27 cellular contexts compared by ENCODE assay signal in the genomic region with DNA sequence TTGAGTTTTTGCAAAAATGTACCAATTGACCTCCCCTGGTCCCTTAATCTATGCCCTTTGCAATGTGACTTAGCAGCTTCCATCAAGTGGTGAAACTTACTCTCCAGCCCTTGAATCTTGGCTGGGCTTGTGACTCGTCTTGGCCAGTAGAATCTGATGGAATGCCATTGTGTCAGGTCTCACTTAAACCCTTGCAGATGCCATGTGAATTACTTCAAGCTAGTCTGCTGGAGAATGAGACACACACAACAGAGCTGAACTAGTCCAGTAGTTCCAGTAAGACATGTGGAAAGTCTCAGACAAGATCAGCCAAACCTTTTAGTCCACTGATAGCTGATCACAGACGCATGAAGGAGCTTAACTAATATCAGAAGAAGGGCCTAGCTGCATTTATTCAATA.
"Had no signal": no experiment of that assay in that cellular context is flagged by ENCODE, and none has a peak within 500 bp of the region (broad histone marks: within the 10 kb centered on the region; RNA-seq: fewer than 3 reads in every experiment).

No MANE protein-coding gene starts in this region.

- H3K4me3 Mint-ChIP-seq: activated CD8-positive, alpha-beta T cell treated with anti-CD3 and anti-CD28 coated beads, Interleukin-2, amount 10 ng/mL, durations not matched to agents 7 days and 5 days; activated naive CD8-positive, alpha-beta T cell; central memory CD8-positive, alpha-beta T cell; effector memory CD8-positive, alpha-beta T cell; immature natural killer cell; nephron; stimulated activated memory B cell treated with anti-CD40 and anti-IgM and Interleukin-4, amounts not matched to agents 10 μg/mL and 1 μg/mL and 100 μg/mL, for 72 hours had no signal

- H3K27me3 ChIP-seq: adrenal gland, ascending aorta, dorsolateral prefrontal cortex, esophagus muscularis mucosa, foreskin keratinocyte, hepatocyte, neutrophil, pancreas, right lobe of liver, testis, uterus had no signal

- ATAC-seq: activated CD8-positive, alpha-beta T cell treated with anti-CD3 and anti-CD28 coated beads, Interleukin-2, amount 10 ng/mL, durations not matched to agents 7 days and 5 days; effector memory CD8-positive, alpha-beta T cell; foreskin keratinocyte; pancreas; psoas muscle; right lobe of liver; stimulated activated memory B cell treated with anti-CD40 and anti-IgM and Interleukin-4, amounts not matched to agents 10 μg/mL and 1 μg/mL and 100 μg/mL, for 72 hours had no signal

- H3K36me3 ChIP-seq: adrenal gland, ascending aorta, esophagus muscularis mucosa, neutrophil, pancreas, right lobe of liver, uterus had no signal

- H3K27ac ChIP-seq: adrenal gland, ascending aorta, dorsolateral prefrontal cortex, esophagus muscularis mucosa, foreskin keratinocyte, hepatocyte, neutrophil, pancreas, psoas muscle, right lobe of liver, testis, uterus had no signal

- H3K27me3 Mint-ChIP-seq: activated naive CD8-positive, alpha-beta T cell; central memory CD8-positive, alpha-beta T cell; effector memory CD8-positive, alpha-beta T cell; stimulated activated memory B cell treated with anti-CD40 and anti-IgM and Interleukin-4, amounts not matched to agents 10 μg/mL and 1 μg/mL and 100 μg/mL, for 72 hours had no signal

- H3K4me1 ChIP-seq: adrenal gland, ascending aorta, esophagus muscularis mucosa, foreskin keratinocyte, pancreas, psoas muscle, right lobe of liver, testis, uterus had no signal

- DNase-seq: activated CD4-positive, alpha-beta T cell treated with anti-CD3 and anti-CD28 coated beads for 1 hour; activated CD4-positive, alpha-beta T cell treated with anti-CD3 and anti-CD28 coated beads, Interleukin-2, amount 50 U/mL, for 1 hour; activated CD8-positive, alpha-beta T cell treated with anti-CD3 and anti-CD28 coated beads, Interleukin-2, amount 10 ng/mL, durations not matched to agents 7 days and 5 days; adrenal gland; dorsolateral prefrontal cortex; effector memory CD8-positive, alpha-beta T cell; immature natural killer cell; midbrain; pancreas; psoas muscle; right lobe of liver; small intestine; stimulated activated CD4-positive, alpha-beta T cell treated with anti-CD3 and anti-CD28 coated beads, Interleukin-15, amount 100 ng/mL, for 24 hours; T-helper 1 cell; testis; trophoblast cell; uterus had no signal

- H3K9me3 ChIP-seq: adrenal gland, ascending aorta, esophagus muscularis mucosa, neutrophil, pancreas, psoas muscle, right lobe of liver, testis, uterus had no signal

- H3K4me2 ChIP-seq: hepatocyte had no signal

- H3K4me3 ChIP-seq: adrenal gland, ascending aorta, dorsolateral prefrontal cortex, esophagus muscularis mucosa, hepatocyte, lung, pancreas, psoas muscle, right lobe of liver, testis, uterus had no signal

- H3K9me3 Mint-ChIP-seq: central memory CD8-positive, alpha-beta T cell; nephron; stimulated activated memory B cell treated with anti-CD40 and anti-IgM and Interleukin-4, amounts not matched to agents 10 μg/mL and 1 μg/mL and 100 μg/mL, for 72 hours had no signal

- H3K36me3 Mint-ChIP-seq: activated naive CD8-positive, alpha-beta T cell; immature natural killer cell; stimulated activated memory B cell treated with anti-CD40 and anti-IgM and Interleukin-4, amounts not matched to agents 10 μg/mL and 1 μg/mL and 100 μg/mL, for 72 hours had no signal

- H3K4me1 Mint-ChIP-seq: central memory CD8-positive, alpha-beta T cell; immature natural killer cell; nephron had no signal

- H2AFZ ChIP-seq: hepatocyte had no signal

- H3K79me2 ChIP-seq: hepatocyte had no signal

- H3K27ac Mint-ChIP-seq: activated CD8-positive, alpha-beta T cell treated with anti-CD3 and anti-CD28 coated beads, Interleukin-2, amount 10 ng/mL, durations not matched to agents 7 days and 5 days; activated naive CD8-positive, alpha-beta T cell; effector memory CD8-positive, alpha-beta T cell; immature natural killer cell; nephron; stimulated activated memory B cell treated with anti-CD40 and anti-IgM and Interleukin-4, amounts not matched to agents 10 μg/mL and 1 μg/mL and 100 μg/mL, for 72 hours had no signal
